Comparison of ENCODE assay signal across 8 cellular contexts in the genomic region with DNA sequence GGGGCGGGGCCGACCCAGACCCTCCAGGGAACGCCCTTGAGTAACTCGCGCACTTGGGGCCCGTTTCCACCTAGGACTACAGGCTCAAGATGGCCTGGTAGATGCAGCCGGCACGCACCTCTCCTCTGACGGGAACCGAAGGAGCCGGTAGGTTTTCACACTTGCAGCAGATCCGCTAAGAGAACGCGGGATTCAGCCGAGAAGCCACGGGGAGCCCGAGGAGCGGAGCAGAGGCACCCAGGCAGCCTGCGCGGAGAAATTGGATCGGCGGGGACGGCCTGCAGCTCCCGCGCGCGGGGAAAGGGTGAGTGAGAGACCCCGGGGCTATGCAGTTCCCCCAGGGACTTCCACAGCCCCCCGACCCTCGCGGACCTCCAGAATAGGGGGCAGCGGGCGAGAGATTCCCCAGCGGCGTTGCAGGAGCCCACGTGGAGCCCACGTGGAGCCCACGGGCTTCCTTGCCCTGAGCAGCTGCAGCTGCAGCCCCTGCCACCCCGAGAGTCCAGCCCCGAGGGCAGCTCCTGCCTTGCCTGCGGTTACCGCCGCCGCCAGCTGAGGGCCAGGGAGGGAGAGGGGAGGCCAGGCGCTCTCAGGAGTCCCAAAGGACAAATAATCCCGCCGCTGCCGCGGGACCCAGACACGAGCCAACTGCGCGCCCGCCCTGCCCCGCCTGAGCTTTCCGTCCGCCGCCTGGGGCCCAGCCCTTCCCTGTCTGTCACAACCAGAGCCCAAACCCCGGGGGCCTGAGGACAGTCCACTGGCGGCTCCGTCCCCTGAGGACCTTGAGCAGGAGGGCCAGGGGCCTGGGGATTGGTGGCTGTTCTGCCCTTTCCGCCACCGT. TPM values are rescaled to one million over a fixed set of nuclear protein-coding genes. Genes with fewer than 3 reads are reported as not detected.
DNase-seq lines count a peak whose midpoint lies in the region; TF ChIP-seq lines count a peak whose summit lies in the region.

No MANE protein-coding gene starts in this region.

- peak overlapping the region; percentile 65 for H3K27ac ChIP-seq in BLaER1
- H3K27ac ChIP-seq in esophagus muscularis mucosa (replicated peaks in 1 of 4), result no peak overlapping the region

- no peak for TF ChIP-seq CTCF in esophagus muscularis mucosa (IDR thresholded peaks at IDR 0.05)
- TF ChIP-seq CTCF in neural crest cell (conservative IDR thresholded peaks at IDR 0.05), result peak; percentile 37
- peak; percentile 46 for TF ChIP-seq CTCF in type B pancreatic cell (conservative IDR thresholded peaks at IDR 0.05)

- POLR2A ChIA-PET in activated CD4-positive, alpha-beta memory T cell treated with anti-CD3 and anti-CD28 coated beads for 36 hours (lab: Charles Lee), result no interaction called here

- H3K4me3 ChIP-seq in BLaER1 (peak overlapping the region; percentile 68), esophagus muscularis mucosa (peak overlapping the region; percentile 43 to 59 (median 47))

- no peak for TF ChIP-seq EP300 in esophagus muscularis mucosa (IDR thresholded peaks at IDR 0.05)

- intact Hi-C loops in activated CD4-positive, alpha-beta memory T cell treated with anti-CD3 and anti-CD28 coated beads for 36 hours (cut with micrococcal nuclease), result no loop called here
- intact Hi-C loops in esophagus muscularis mucosa (cut with DNase I), result no loop called here
- intact Hi-C loops in posterior vena cava (cut with DNase I), result no loop called here

- peaks cover 25% of the 10 kb centered on the region for H3K27me3 Mint-ChIP-seq in activated CD4-positive, alpha-beta memory T cell treated with anti-CD3 and anti-CD28 coated beads for 36 hours
- H3K27me3 Mint-ChIP-seq in neural crest cell (ENCODE audit: low read depth), result peaks cover 38% of the 10 kb centered on the region
- peaks cover 26% of the 10 kb centered on the region for H3K27me3 Mint-ChIP-seq in type B pancreatic cell

- H3K9me3 Mint-ChIP-seq in activated CD4-positive, alpha-beta memory T cell treated with anti-CD3 and anti-CD28 coated beads for 36 hours, result peaks cover 15% of the 10 kb centered on the region
- H3K9me3 Mint-ChIP-seq in neural crest cell (peaks cover 11% of the 10 kb centered on the region), type B pancreatic cell (peaks cover 8% of the 10 kb centered on the region)

- TF ChIP-seq POLR2A in esophagus muscularis mucosa (IDR thresholded peaks at IDR 0.05; ENCODE audit: low read depth), result no peak

- H3K4me1 ChIP-seq in BLaER1 (peaks cover 4% of the 10 kb centered on the region; the same call in 1 of the 2 replicates), esophagus muscularis mucosa (peaks cover 13 to 15% (median 14%) of the 10 kb centered on the region in 4 donors)

- H3K9me3 ChIP-seq in BLaER1, result peaks cover 66% of the 10 kb centered on the region
- peaks cover 0 to 9% (median 5%) of the 10 kb centered on the region in 4 donors for H3K9me3 ChIP-seq in esophagus muscularis mucosa

- CTCF ChIA-PET in activated CD4-positive, alpha-beta memory T cell treated with anti-CD3 and anti-CD28 coated beads for 36 hours (lab: Charles Lee), result interaction anchor here (0.9 to 1.8 kb wide), 3 partner anchors 9 to 26 kb away, joined by 4 to 6 read pairs (median 5); no protein-coding TSS in a partner anchor

- H3K4me2 ChIP-seq in BLaER1, result peak overlapping the region; percentile 76

- no peaks in the 10 kb centered on the region for H4K20me1 ChIP-seq in BLaER1

- H3K27me3 ChIP-seq in BLaER1 (no peaks in the 10 kb centered on the region), esophagus muscularis mucosa (peaks cover 0 to 76% (median 35%) of the 10 kb centered on the region in 4 donors)

- 25% methylated on average over 27 of the region's 62 CpGs for WGBS in esophagus muscularis mucosa

- peak overlapping the region; percentile 74 for H3K9ac ChIP-seq in BLaER1

- peaks cover 21% of the 10 kb centered on the region for H3K36me3 ChIP-seq in BLaER1
- no peaks in the 10 kb centered on the region for H3K36me3 ChIP-seq in esophagus muscularis mucosa

- H3K4me3 Mint-ChIP-seq in activated CD4-positive, alpha-beta memory T cell treated with anti-CD3 and anti-CD28 coated beads for 36 hours, result peak overlapping the region; percentile 86
- peak overlapping the region; percentile 93 for H3K4me3 Mint-ChIP-seq in neural crest cell
- peak overlapping the region; percentile 95 for H3K4me3 Mint-ChIP-seq in type B pancreatic cell

- DNase-seq in HUDEP-2 (lab: John Stamatoyannopoulos, UW; ENCODE audit: unreplicated experiment in 76 of 76) (peak in 61 of 76 experiments; percentile 8 to 73 (median 52)), esophagus muscularis mucosa (ENCODE audit: extremely low spot score) (no peak), neural crest cell (ENCODE audit: low read depth, low spot score) (peak; percentile 49), type B pancreatic cell (ENCODE audit: extremely low spot score, unreplicated experiment) (peak; percentile 73), posterior vena cava (ENCODE audit: low spot score) (no peak), activated gamma-delta T cell (lab: John Stamatoyannopoulos, UW) (no peak)
- DNase-seq in activated CD4-positive, alpha-beta memory T cell treated with anti-CD3 and anti-CD28 coated beads for 36 hours, result peak; percentile 64

- H3K27ac Mint-ChIP-seq in activated CD4-positive, alpha-beta memory T cell treated with anti-CD3 and anti-CD28 coated beads for 36 hours, result peak overlapping the region; percentile 30
- peak overlapping the region; percentile 95 for H3K27ac Mint-ChIP-seq in neural crest cell (ENCODE audit: unreplicated experiment)
- H3K27ac Mint-ChIP-seq in type B pancreatic cell, result peak overlapping the region; percentile 76

- H3K36me3 Mint-ChIP-seq in activated CD4-positive, alpha-beta memory T cell treated with anti-CD3 and anti-CD28 coated beads for 36 hours, result peaks cover 22% of the 10 kb centered on the region
- H3K36me3 Mint-ChIP-seq in neural crest cell (ENCODE audit: low read depth), result peaks cover 30% of the 10 kb centered on the region
- H3K36me3 Mint-ChIP-seq in type B pancreatic cell, result peaks cover 18% of the 10 kb centered on the region

- H3K4me1 Mint-ChIP-seq in activated CD4-positive, alpha-beta memory T cell treated with anti-CD3 and anti-CD28 coated beads for 36 hours (ENCODE audit: low read depth), result peaks cover 7% of the 10 kb centered on the region
- H3K4me1 Mint-ChIP-seq in neural crest cell (peaks cover 13% of the 10 kb centered on the region), type B pancreatic cell (ENCODE audit: unreplicated experiment) (peaks cover 10% of the 10 kb centered on the region)

RNA-seq across cellular contexts. Expression of a gene that starts 13.1 kb away (rescaled TPM):
- total RNA-seq in activated CD4-positive, alpha-beta memory T cell treated with anti-CD3 and anti-CD28 coated beads for 36 hours, result 1 to 10 TPM; 6.1 to 7.7 TPM
- 10 to 100 TPM; 25.2 to 33.1 (median 28.5) TPM for total RNA-seq in esophagus muscularis mucosa
- 48.0 and 54.3 TPM in 2 replicates for total RNA-seq in neural crest cell
- 31.5 and 48.1 TPM in 2 replicates for total RNA-seq in type B pancreatic cell (ENCODE audit: low replicate concordance)
- total RNA-seq in posterior vena cava, result 10 to 100 TPM; 15.0 to 24.3 TPM

RNA-seq across cellular contexts. Expression of a gene that starts 54.2 kb away (rescaled TPM):
- total RNA-seq in activated CD4-positive, alpha-beta memory T cell treated with anti-CD3 and anti-CD28 coated beads for 36 hours, result not detected
- total RNA-seq in esophagus muscularis mucosa (not detected), neural crest cell (38.3 and 39.2 TPM in 2 replicates), type B pancreatic cell (ENCODE audit: low replicate concordance) (10.6 and 47.9 TPM in 2 replicates), posterior vena cava (not detected)

Comparison
In these comparisons a context has a peak if more than half of its experiments do, and no peak if none do; other contexts are left out.
1. DNase-seq: peak in HUDEP-2 (61 of 76), activated CD4-positive, alpha-beta memory T cell treated with anti-CD3 and anti-CD28 coated beads for 36 hours (single experiment), neural crest cell (single experiment) and type B pancreatic cell (single experiment); none in esophagus muscularis mucosa (single experiment), posterior vena cava (single experiment) and activated gamma-delta T cell (single experiment).
2. H3K27ac Mint-ChIP-seq: peak in every context shown above with its lines; median percentile 95 in neural crest cell; 76 in type B pancreatic cell; 30 in activated CD4-positive, alpha-beta memory T cell treated with anti-CD3 and anti-CD28 coated beads for 36 hours.
3. CTCF ChIP-seq: peak in neural crest cell (single experiment) and type B pancreatic cell (single experiment); none in esophagus muscularis mucosa (0 of 3).
4. RNA of a gene that starts 54.2 kb away (total RNA-seq): 10.6 to 47.9 TPM in type B pancreatic cell and 38.3 to 39.2 TPM in neural crest cell; not detected in posterior vena cava, not detected in activated CD4-positive, alpha-beta memory T cell treated with anti-CD3 and anti-CD28 coated beads for 36 hours and not detected in esophagus muscularis mucosa; every median in the first group is over 10 times any median in the second.
5. Peak in every context shown above with its lines, with median percentiles within 50 percentile points of each other: H3K4me3 Mint-ChIP-seq.